10 cellular contexts compared by ENCODE assay signal in genomic region chr10:78664929-78665525, GRCh38.
DNase-seq lines count a peak whose midpoint lies in the region; ATAC-seq and TF ChIP-seq lines count a peak whose summit lies in the region.
"Had no signal": no experiment of that assay in that cellular context is flagged by ENCODE, and none has a peak within 500 bp of the region (broad histone marks: within the 10 kb centered on the region; RNA-seq: fewer than 3 reads in every experiment).

No MANE protein-coding gene starts in this region.

- H3K9ac ChIP-seq in OCI-LY3 (ENCODE audit: low read length): no peak overlapping the region

- no peak for DNase-seq in heart left ventricle
- DNase-seq in left ventricle myocardium superior: no peak
- peak; percentile 30 for DNase-seq in fibroblast of peridontal ligament (ENCODE audit: extremely low read depth)
- DNase-seq in type B pancreatic cell (ENCODE audit: extremely low spot score, unreplicated experiment): no peak
- DNase-seq in SK-N-DZ (ENCODE audit: low spot score): no peak
- no peak for DNase-seq in LoVo (ENCODE audit: low spot score)
- DNase-seq: NCI-H1694 treated with DMSO at 0.1 percent for 48 hours had no signal

- no peak overlapping the region for H3K27ac Mint-ChIP-seq in type B pancreatic cell

- peaks cover 12% of the 10 kb centered on the region for H3K4me1 Mint-ChIP-seq in type B pancreatic cell (ENCODE audit: unreplicated experiment)
- H3K4me1 Mint-ChIP-seq: central memory CD8-positive, alpha-beta T cell had no signal

- H3K27me3 ChIP-seq in heart left ventricle (no peaks in the 10 kb centered on the region), OCI-LY3 (ENCODE audit: low read depth, low read length) (peaks cover 12% of the 10 kb centered on the region; the same call in 1 of the 2 replicates)

- H3K9me3 ChIP-seq in heart left ventricle (peaks cover 0 to 32% (median 7%) of the 10 kb centered on the region in 12 donors), OCI-LY3 (ENCODE audit: insufficient read depth, low read length) (no peaks in the 10 kb centered on the region)

- ATAC-seq in heart left ventricle: no peak
- ATAC-seq in left ventricle myocardium superior: no peak
- ATAC-seq in HG02852 (IDR thresholded peaks at IDR 0.05; ENCODE audit: unreplicated experiment): no peak

- H2AFZ ChIP-seq in OCI-LY3 (ENCODE audit: low read depth, low read length): no peak overlapping the region

- peaks cover 19% of the 10 kb centered on the region for H3K9me3 Mint-ChIP-seq in type B pancreatic cell
- H3K9me3 Mint-ChIP-seq: central memory CD8-positive, alpha-beta T cell had no signal

- no peaks in the 10 kb centered on the region for H3K4me1 ChIP-seq in heart left ventricle
- H3K4me1 ChIP-seq in OCI-LY3 (ENCODE audit: low read length): no peaks in the 10 kb centered on the region

- H4K20me1 ChIP-seq in OCI-LY3 (ENCODE audit: insufficient read depth, low read length): no peaks in the 10 kb centered on the region

- no peaks in the 10 kb centered on the region for H3K27me3 Mint-ChIP-seq in type B pancreatic cell

- no peaks in the 10 kb centered on the region for H3K79me2 ChIP-seq in OCI-LY3 (ENCODE audit: low read length)

- peaks cover 4% of the 10 kb centered on the region for H3K36me3 Mint-ChIP-seq in type B pancreatic cell

- no peak overlapping the region for H3K4me3 Mint-ChIP-seq in type B pancreatic cell
- H3K4me3 Mint-ChIP-seq: central memory CD8-positive, alpha-beta T cell had no signal

- TF ChIP-seq CTCF in heart left ventricle (IDR thresholded peaks at IDR 0.05) (peak; percentile 17 to 56 (median 40)), OCI-LY3 (IDR thresholded peaks at IDR 0.05; ENCODE audit: low read depth, low read length) (peak; percentile 44), type B pancreatic cell (conservative IDR thresholded peaks at IDR 0.05) (peak; percentile 75)

- WGBS in heart left ventricle, 4 donors: 55 to 72% (median 64%) methylated on average over 4 of the region's 4 CpGs

- no peak for TF ChIP-seq POLR2A in heart left ventricle (IDR thresholded peaks at IDR 0.05)

- H3K4me3 ChIP-seq in heart left ventricle (no peak overlapping the region), OCI-LY3 (ENCODE audit: low read length) (no peak overlapping the region)

- intact Hi-C loops in heart left ventricle (cut with DNase I): loop anchor here in 2 of 10 donors (10.0 kb wide), 2 partner anchors 530 to 540 kb away; no protein-coding TSS in a partner anchor
- intact Hi-C loops in left ventricle myocardium superior (cut with micrococcal nuclease): no loop called here

- no peak overlapping the region for H3K4me2 ChIP-seq in OCI-LY3 (ENCODE audit: low read length)

- H3K36me3 ChIP-seq in heart left ventricle (no peaks in the 10 kb centered on the region), OCI-LY3 (replicated peaks; ENCODE audit: low read depth, low read length) (no peaks in the 10 kb centered on the region)

- no peak overlapping the region for H3K27ac ChIP-seq in heart left ventricle
- H3K27ac ChIP-seq in OCI-LY3 (ENCODE audit: low read length): no peak overlapping the region
